In the genomic region with DNA sequence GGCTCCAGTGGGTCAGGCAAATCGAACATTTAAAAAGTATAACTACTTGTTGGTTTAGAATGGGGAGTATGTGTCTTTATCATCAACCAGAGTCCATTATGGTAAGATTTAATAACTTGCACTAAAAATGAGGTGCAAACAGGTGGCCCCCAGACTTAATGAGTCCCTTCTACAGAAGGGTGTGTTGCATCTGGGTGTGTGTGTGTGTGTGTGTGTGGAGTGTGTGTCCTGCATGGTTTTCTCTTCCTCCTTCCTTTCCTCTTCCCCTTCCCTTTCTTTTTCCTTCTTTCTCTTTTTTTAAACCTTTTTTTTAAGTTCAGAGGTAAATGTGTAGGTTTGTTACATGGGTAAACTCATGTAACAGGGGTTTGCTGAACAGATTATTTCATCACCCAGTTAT, we compare ENCODE assay signal across 20 cellular contexts. TPM values are rescaled to one million over a fixed set of nuclear protein-coding genes. Genes with fewer than 3 reads are reported as not detected.
DNase-seq lines count a peak whose midpoint lies in the region; ATAC-seq and TF ChIP-seq lines count a peak whose summit lies in the region.
"Had no signal": no experiment of that assay in that cellular context is flagged by ENCODE, and none has a peak within 500 bp of the region (broad histone marks: within the 10 kb centered on the region; RNA-seq: fewer than 3 reads in every experiment).

No MANE protein-coding gene starts in this region.

- H3K27me3 ChIP-seq in CD4-positive, CD25-positive, alpha-beta regulatory T cell (ENCODE audit: control insufficient read depth, insufficient read depth, low read length), result no peaks in the 10 kb centered on the region

- ATAC-seq in CD4-positive, CD25-positive, alpha-beta regulatory T cell (ENCODE audit: low read depth in 2 of 2), result no peak
- ATAC-seq in mucosa of descending colon, result peak; percentile 59
- no peak for ATAC-seq in HG02852 (IDR thresholded peaks at IDR 0.05; ENCODE audit: unreplicated experiment)
- ATAC-seq: GM12878, HepG2 had no signal

- H3K4me1 Mint-ChIP-seq in T-helper 1 cell treated with Interleukin-12 subunit alpha and Interleukin-12 subunit beta and Interleukin-4 antibody, amounts not matched to agents 30 μg/mL and 1 μg/mL, for 36 hours (ENCODE audit: low read depth), result peaks cover 64% of the 10 kb centered on the region
- peaks cover 48 to 83% (median 72%) of the 10 kb centered on the region in 4 donors for H3K4me1 Mint-ChIP-seq in CD4-positive, CD25-positive, alpha-beta regulatory T cell
- H3K4me1 Mint-ChIP-seq in activated T-helper 1 cell treated with anti-CD3 and anti-CD28 coated beads, Interleukin-12 subunit alpha, Interleukin-12 subunit beta, Interleukin-2, Interleukin-4 antibody, amounts not matched to agents 30 ng/mL and 10 ng/mL and 1 ng/mL, durations not matched to agents 14 hours and 24 hours and 36 hours (ENCODE audit: low read depth), result peaks cover 70% of the 10 kb centered on the region
- peaks cover 12% of the 10 kb centered on the region for H3K4me1 Mint-ChIP-seq in nephron progenitor cell

- peaks cover 12% of the 10 kb centered on the region for H3K36me3 ChIP-seq in CD4-positive, CD25-positive, alpha-beta regulatory T cell (ENCODE audit: control insufficient read depth, insufficient read depth, low read length)
- H3K36me3 ChIP-seq in mucosa of descending colon (ENCODE audit: low read depth), result no peaks in the 10 kb centered on the region
- H3K36me3 ChIP-seq: BE2C, HAP-1 had no signal

- no peaks in the 10 kb centered on the region for H3K9me3 ChIP-seq in CD4-positive, CD25-positive, alpha-beta regulatory T cell (ENCODE audit: control insufficient read depth in 2 of 2, low read length in 2 of 2)
- no peaks in the 10 kb centered on the region for H3K9me3 ChIP-seq in mucosa of descending colon
- H3K9me3 ChIP-seq: BE2C, HAP-1 had no signal

- peaks cover 36% of the 10 kb centered on the region for H3K4me1 ChIP-seq in CD4-positive, CD25-positive, alpha-beta regulatory T cell (ENCODE audit: control insufficient read depth, insufficient read depth, low read length, poor library complexity, severe bottlenecking)
- H3K4me1 ChIP-seq in mucosa of descending colon (ENCODE audit: low read depth), result peaks cover 7% of the 10 kb centered on the region
- H3K4me1 ChIP-seq: BE2C had no signal

- H3K4me3 ChIP-seq in CD4-positive, CD25-positive, alpha-beta regulatory T cell (ENCODE audit: low read depth, low read length), result no peak overlapping the region
- H3K4me3 ChIP-seq in mucosa of descending colon, result no peak overlapping the region
- H3K4me3 ChIP-seq: GM12878, HAP-1 had no signal

- peak overlapping the region; percentile 63 for H3K27ac Mint-ChIP-seq in T-helper 1 cell treated with Interleukin-12 subunit alpha and Interleukin-12 subunit beta and Interleukin-4 antibody, amounts not matched to agents 30 μg/mL and 1 μg/mL, for 36 hours
- H3K27ac Mint-ChIP-seq in CD4-positive, CD25-positive, alpha-beta regulatory T cell, result peak overlapping the region; percentile 7 to 96 (median 72)
- peak overlapping the region; percentile 54 for H3K27ac Mint-ChIP-seq in activated T-helper 1 cell treated with anti-CD3 and anti-CD28 coated beads, Interleukin-12 subunit alpha, Interleukin-12 subunit beta, Interleukin-2, Interleukin-4 antibody, amounts not matched to agents 30 ng/mL and 10 ng/mL and 1 ng/mL, durations not matched to agents 14 hours and 24 hours and 36 hours
- no peak overlapping the region for H3K27ac Mint-ChIP-seq in nephron progenitor cell

- H3K9me3 Mint-ChIP-seq in T-helper 1 cell treated with Interleukin-12 subunit alpha and Interleukin-12 subunit beta and Interleukin-4 antibody, amounts not matched to agents 30 μg/mL and 1 μg/mL, for 36 hours, result peaks cover 8% of the 10 kb centered on the region
- no peaks in the 10 kb centered on the region for H3K9me3 Mint-ChIP-seq in CD4-positive, CD25-positive, alpha-beta regulatory T cell
- H3K9me3 Mint-ChIP-seq in activated T-helper 1 cell treated with anti-CD3 and anti-CD28 coated beads, Interleukin-12 subunit alpha, Interleukin-12 subunit beta, Interleukin-2, Interleukin-4 antibody, amounts not matched to agents 30 ng/mL and 10 ng/mL and 1 ng/mL, durations not matched to agents 14 hours and 24 hours and 36 hours, result peaks cover 8% of the 10 kb centered on the region
- H3K9me3 Mint-ChIP-seq in nephron progenitor cell, result peaks cover 3% of the 10 kb centered on the region

- H3K27me3 Mint-ChIP-seq in T-helper 1 cell treated with Interleukin-12 subunit alpha and Interleukin-12 subunit beta and Interleukin-4 antibody, amounts not matched to agents 30 μg/mL and 1 μg/mL, for 36 hours (ENCODE audit: low read depth), result no peaks in the 10 kb centered on the region
- no peaks in the 10 kb centered on the region for H3K27me3 Mint-ChIP-seq in CD4-positive, CD25-positive, alpha-beta regulatory T cell
- no peaks in the 10 kb centered on the region for H3K27me3 Mint-ChIP-seq in activated T-helper 1 cell treated with anti-CD3 and anti-CD28 coated beads, Interleukin-12 subunit alpha, Interleukin-12 subunit beta, Interleukin-2, Interleukin-4 antibody, amounts not matched to agents 30 ng/mL and 10 ng/mL and 1 ng/mL, durations not matched to agents 14 hours and 24 hours and 36 hours (ENCODE audit: insufficient read depth)
- H3K27me3 Mint-ChIP-seq in nephron progenitor cell (ENCODE audit: low read depth, poor library complexity), result peaks cover 3% of the 10 kb centered on the region

- intact Hi-C loops in activated T-helper 1 cell treated with anti-CD3 and anti-CD28 coated beads, Interleukin-12 subunit alpha, Interleukin-12 subunit beta, Interleukin-2, Interleukin-4 antibody, amounts not matched to agents 30 ng/mL and 10 ng/mL and 1 ng/mL, durations not matched to agents 14 hours and 24 hours and 36 hours (cut with micrococcal nuclease), result loop anchor here (2.0 kb wide), 3 partner anchors 27 to 53 kb away; partner anchors contain the start of gene GPRIN3
- intact Hi-C loops in mucosa of descending colon (cut with DNase I, micrococcal nuclease), result loop anchor here in 1 of 2 donors (10.0 kb wide), 1 partner anchor 51 kb away; the partner anchor contains the start of gene GPRIN3

- H3K27ac ChIP-seq in CD4-positive, CD25-positive, alpha-beta regulatory T cell (ENCODE audit: insufficient read depth, low read length, poor library complexity, severe bottlenecking), result no peak overlapping the region
- H3K27ac ChIP-seq: 22Rv1, RWPE1 had no signal

- H3K36me3 Mint-ChIP-seq in T-helper 1 cell treated with Interleukin-12 subunit alpha and Interleukin-12 subunit beta and Interleukin-4 antibody, amounts not matched to agents 30 μg/mL and 1 μg/mL, for 36 hours (ENCODE audit: low read depth), result peaks cover 38% of the 10 kb centered on the region
- peaks cover 19% of the 10 kb centered on the region for H3K36me3 Mint-ChIP-seq in CD4-positive, CD25-positive, alpha-beta regulatory T cell
- peaks cover 31% of the 10 kb centered on the region for H3K36me3 Mint-ChIP-seq in activated T-helper 1 cell treated with anti-CD3 and anti-CD28 coated beads, Interleukin-12 subunit alpha, Interleukin-12 subunit beta, Interleukin-2, Interleukin-4 antibody, amounts not matched to agents 30 ng/mL and 10 ng/mL and 1 ng/mL, durations not matched to agents 14 hours and 24 hours and 36 hours (ENCODE audit: low read depth)
- H3K36me3 Mint-ChIP-seq in nephron progenitor cell (ENCODE audit: low read depth), result no peaks in the 10 kb centered on the region

- H3K4me3 Mint-ChIP-seq in T-helper 1 cell treated with Interleukin-12 subunit alpha and Interleukin-12 subunit beta and Interleukin-4 antibody, amounts not matched to agents 30 μg/mL and 1 μg/mL, for 36 hours, result no peak overlapping the region
- H3K4me3 Mint-ChIP-seq in CD4-positive, CD25-positive, alpha-beta regulatory T cell, result no peak overlapping the region
- H3K4me3 Mint-ChIP-seq in activated T-helper 1 cell treated with anti-CD3 and anti-CD28 coated beads, Interleukin-12 subunit alpha, Interleukin-12 subunit beta, Interleukin-2, Interleukin-4 antibody, amounts not matched to agents 30 ng/mL and 10 ng/mL and 1 ng/mL, durations not matched to agents 14 hours and 24 hours and 36 hours, result no peak overlapping the region
- H3K4me3 Mint-ChIP-seq in nephron progenitor cell, result no peak overlapping the region

- TF ChIP-seq CTCF in mucosa of descending colon (IDR thresholded peaks at IDR 0.05) (no peak), nephron progenitor cell (IDR thresholded peaks at IDR 0.05) (no peak)

- DNase-seq in T-helper 1 cell (no peak), mucosa of descending colon (peak in 1 of 3 donors; percentile 45), nephron progenitor cell (no peak), DMS79 treated with DMSO at 0.1 percent for 48 hours (lab: John Stamatoyannopoulos, UW) (no peak)
- DNase-seq in CD4-positive, CD25-positive, alpha-beta regulatory T cell, result no peak
- DNase-seq in activated T-helper 1 cell treated with anti-CD3 and anti-CD28 coated beads, Interleukin-12 subunit alpha, Interleukin-12 subunit beta, Interleukin-2, Interleukin-4 antibody, amounts not matched to agents 30 ng/mL and 10 ng/mL and 1 ng/mL, durations not matched to agents 14 hours and 24 hours and 36 hours (ENCODE audit: low spot score), result no peak
- DNase-seq: BE2C, DND-41, KG1, NCI-H1436 treated with DMSO at 0.1 percent for 48 hours, NCI-H2081, NCI-H748 treated with DMSO at 0.1 percent for 48 hours, OCI-M1 had no signal

RNA-seq across cellular contexts. Expression of gene GPRIN3, which starts 53.7 kb away (rescaled TPM):
- 78.9 TPM for total RNA-seq in CD4-positive, CD25-positive, alpha-beta regulatory T cell
- 10 to 100 TPM; 11.7 to 13.4 (median 12.6) TPM for polyA plus RNA-seq in CD4-positive, CD25-positive, alpha-beta regulatory T cell
- 37.1 and 39.0 TPM in 2 replicates for total RNA-seq in activated T-helper 1 cell treated with anti-CD3 and anti-CD28 coated beads, Interleukin-12 subunit alpha, Interleukin-12 subunit beta, Interleukin-2, Interleukin-4 antibody, amounts not matched to agents 30 ng/mL and 10 ng/mL and 1 ng/mL, durations not matched to agents 14 hours and 24 hours and 36 hours
- 10 to 100 TPM in 2 of 3 donors, 1 to 10 TPM in 1; 6.0 to 23.8 (median 23.7) TPM for total RNA-seq in mucosa of descending colon
- total RNA-seq: HepG2 had no signal
- polyA plus RNA-seq: HepG2 had no signal
